30 cellular contexts compared by ENCODE assay signal in the genomic region with DNA sequence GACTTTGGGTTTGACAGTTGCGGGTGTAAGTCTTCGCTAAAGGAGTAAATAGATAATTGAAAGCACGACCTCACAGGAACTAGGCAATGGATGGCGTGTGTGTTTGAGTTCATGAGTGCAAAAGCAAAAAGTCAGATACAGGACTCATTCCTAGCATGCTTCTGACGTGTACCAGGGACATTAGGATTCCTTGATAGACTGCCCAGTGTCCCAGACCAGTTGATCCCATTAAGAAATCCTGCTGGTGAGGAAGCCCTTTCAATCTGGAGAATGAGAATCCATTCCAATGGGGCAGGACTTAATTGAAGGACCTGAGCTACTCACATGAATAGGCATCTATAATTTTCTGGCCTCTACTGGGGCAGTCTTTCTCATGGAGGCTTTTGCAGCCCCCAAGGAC.
"Had no signal": no experiment of that assay in that cellular context is flagged by ENCODE, and none has a peak within 500 bp of the region (broad histone marks: within the 10 kb centered on the region; RNA-seq: fewer than 3 reads in every experiment).

No MANE protein-coding gene starts in this region.

- H3K9me3 ChIP-seq: adrenal gland, ascending aorta, body of pancreas, breast epithelium had no signal

- H3K4me3 ChIP-seq: adrenal gland, ascending aorta, body of pancreas, breast epithelium, cardiac muscle cell had no signal

- DNase-seq: activated effector memory CD4-positive, alpha-beta T cell treated with anti-CD3 and anti-CD28 coated beads, Interleukin-2, amount 50 U/mL, for 16 hours; activated effector memory CD4-positive, alpha-beta T cell treated with Interleukin-2 at 50 U/mL for 16 hours; activated gamma-delta T cell; activated gamma-delta T cell treated with Interleukin-2 at 50 U/mL for 16 hours; activated naive CD4-positive, alpha-beta T cell; activated naive CD4-positive, alpha-beta T cell treated with anti-CD3 and anti-CD28 coated beads for 36 hours; activated naive CD4-positive, alpha-beta T cell treated with anti-CD3 and anti-CD28 coated beads, Interleukin-2, amount 10 ng/mL, durations not matched to agents 7 days and 5 days; activated naive CD4-positive, alpha-beta T cell treated with anti-CD3 and anti-CD28 coated beads, Interleukin-2, amount 50 U/mL, for 16 hours; activated naive CD4-positive, alpha-beta T cell treated with Interleukin-2 at 50 U/mL for 16 hours; activated naive CD8-positive, alpha-beta T cell treated with anti-CD3 and anti-CD28 coated beads for 36 hours; activated naive CD8-positive, alpha-beta T cell treated with anti-CD3 and anti-CD28 coated beads, Interleukin-2, amount 10 ng/mL, durations not matched to agents 7 days and 5 days; activated naive CD8-positive, alpha-beta T cell treated with anti-CD3 and anti-CD28 coated beads, Interleukin-2, amount 50 U/mL, for 24 hours; activated T-cell treated with anti-CD3 and anti-CD28 coated beads, Interleukin-2, amount 50 U/mL, for 1 hour; activated T-cell treated with anti-CD3 and anti-CD28 coated beads, Interleukin-2, amount 50 U/mL, for 24 hours; activated T-cell treated with anti-CD3 and anti-CD28 coated beads, Interleukin-2, amount 50 U/mL, for 4 hours; activated T-cell treated with anti-CD3 and anti-CD28 coated beads, Interleukin-2, amount 50 U/mL, for 48 hours; activated T-cell treated with anti-CD3 and anti-CD28 coated beads, Interleukin-2, amount 50 U/mL, for 72 hours; amniotic stem cell; amygdala; anterior cingulate cortex; aorta; body of pancreas; brain microvascular endothelial cell; caudate nucleus; central memory CD4-positive, alpha-beta T cell; cerebellar nuclear complex had no signal

- H3K27me3 ChIP-seq: adrenal gland, ascending aorta, body of pancreas, brain microvascular endothelial cell, breast epithelium, cardiac muscle cell had no signal

- H3K27ac ChIP-seq: adrenal gland, ascending aorta, body of pancreas, brain microvascular endothelial cell, breast epithelium, cardiac muscle cell had no signal

- H3K36me3 ChIP-seq: adrenal gland, ascending aorta, brain microvascular endothelial cell, breast epithelium, cardiac muscle cell had no signal

- H3K4me1 ChIP-seq: adrenal gland, ascending aorta, body of pancreas, breast epithelium had no signal
